Comparison of ENCODE assay signal across 7 cellular contexts in the genomic region with DNA sequence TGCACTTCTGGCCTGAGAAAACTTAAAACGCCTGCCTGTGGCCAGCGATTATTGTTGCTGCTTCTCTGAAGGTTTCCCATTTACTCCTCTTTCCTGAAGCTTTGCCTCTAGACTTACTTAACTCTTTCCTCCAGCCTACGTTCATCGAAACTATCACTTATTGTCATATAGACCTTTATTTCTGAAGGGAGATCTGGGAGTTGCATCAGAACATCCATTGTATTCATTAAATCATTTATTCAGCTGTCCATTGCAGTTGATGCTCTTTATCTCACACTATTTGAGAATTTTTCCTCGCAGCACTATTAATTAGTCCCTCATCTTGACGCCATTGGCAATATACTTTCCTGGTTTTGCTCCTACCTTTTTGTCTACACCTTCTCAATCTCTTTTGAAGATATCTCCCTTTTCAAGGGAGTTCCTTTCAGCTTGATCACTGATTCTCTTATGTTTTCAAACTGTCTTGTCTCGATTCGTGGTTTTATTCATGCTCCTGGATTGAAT. TPM values are rescaled to one million over a fixed set of nuclear protein-coding genes. Genes with fewer than 3 reads are reported as not detected.
DNase-seq lines count a peak whose midpoint lies in the region; ATAC-seq and TF ChIP-seq lines count a peak whose summit lies in the region.

No MANE protein-coding gene starts in this region.

- H3K27me3 ChIP-seq in iPS-15b (ENCODE audit: control insufficient read depth, insufficient read depth, low read length): no peaks in the 10 kb centered on the region

- no peak for TF ChIP-seq POLR2A in GM18505 (IDR thresholded peaks at IDR 0.05; ENCODE audit: borderline replicate concordance, extremely low read depth, insufficient read depth, insufficient read length)

- H3K4me1 Mint-ChIP-seq in activated T-helper 1 cell treated with anti-CD3 and anti-CD28 coated beads, Interleukin-12 subunit alpha, Interleukin-12 subunit beta, Interleukin-2, Interleukin-4 antibody, amounts not matched to agents 30 ng/mL and 10 ng/mL and 1 ng/mL, durations not matched to agents 14 hours and 24 hours and 36 hours (ENCODE audit: low read depth): peaks cover 43% of the 10 kb centered on the region
- peaks cover 38% of the 10 kb centered on the region for H3K4me1 Mint-ChIP-seq in stimulated activated memory B cell treated with anti-CD40 and anti-IgM and Interleukin-4, amounts not matched to agents 10 μg/mL and 1 μg/mL and 100 μg/mL, for 72 hours

- H3K4me1 ChIP-seq in iPS-15b (ENCODE audit: control insufficient read depth, insufficient read depth, low read length): no peaks in the 10 kb centered on the region

- intact Hi-C loops in activated T-helper 1 cell treated with anti-CD3 and anti-CD28 coated beads, Interleukin-12 subunit alpha, Interleukin-12 subunit beta, Interleukin-2, Interleukin-4 antibody, amounts not matched to agents 30 ng/mL and 10 ng/mL and 1 ng/mL, durations not matched to agents 14 hours and 24 hours and 36 hours (cut with micrococcal nuclease): loop anchor here (1.0 to 10.0 kb wide), 10 partner anchors 48 to 793 kb away; partner anchors contain the start of genes ATP5PB, DDX20, DENND2D and KCNA3

- H3K27ac Mint-ChIP-seq in activated T-helper 1 cell treated with anti-CD3 and anti-CD28 coated beads, Interleukin-12 subunit alpha, Interleukin-12 subunit beta, Interleukin-2, Interleukin-4 antibody, amounts not matched to agents 30 ng/mL and 10 ng/mL and 1 ng/mL, durations not matched to agents 14 hours and 24 hours and 36 hours: peak overlapping the region; percentile 96
- H3K27ac Mint-ChIP-seq in stimulated activated memory B cell treated with anti-CD40 and anti-IgM and Interleukin-4, amounts not matched to agents 10 μg/mL and 1 μg/mL and 100 μg/mL, for 72 hours: peak overlapping the region; percentile 97

- no peak for DNase-seq in HFF-Myc (ENCODE audit: extremely low read depth, low read depth)
- no peak for DNase-seq in activated T-helper 1 cell treated with anti-CD3 and anti-CD28 coated beads, Interleukin-12 subunit alpha, Interleukin-12 subunit beta, Interleukin-2, Interleukin-4 antibody, amounts not matched to agents 30 ng/mL and 10 ng/mL and 1 ng/mL, durations not matched to agents 14 hours and 24 hours and 36 hours (ENCODE audit: low spot score)
- DNase-seq in HPDE6-E6E7 (ENCODE audit: extremely low spot score): no peak

- H3K36me3 Mint-ChIP-seq in activated T-helper 1 cell treated with anti-CD3 and anti-CD28 coated beads, Interleukin-12 subunit alpha, Interleukin-12 subunit beta, Interleukin-2, Interleukin-4 antibody, amounts not matched to agents 30 ng/mL and 10 ng/mL and 1 ng/mL, durations not matched to agents 14 hours and 24 hours and 36 hours (ENCODE audit: low read depth): peaks cover 32% of the 10 kb centered on the region
- H3K36me3 Mint-ChIP-seq in stimulated activated memory B cell treated with anti-CD40 and anti-IgM and Interleukin-4, amounts not matched to agents 10 μg/mL and 1 μg/mL and 100 μg/mL, for 72 hours: peaks cover 45% of the 10 kb centered on the region

- H3K9ac ChIP-seq in iPS-15b (ENCODE audit: low read depth, low read length): peak overlapping the region; percentile 77

- H3K9me3 Mint-ChIP-seq in activated T-helper 1 cell treated with anti-CD3 and anti-CD28 coated beads, Interleukin-12 subunit alpha, Interleukin-12 subunit beta, Interleukin-2, Interleukin-4 antibody, amounts not matched to agents 30 ng/mL and 10 ng/mL and 1 ng/mL, durations not matched to agents 14 hours and 24 hours and 36 hours: peaks cover 41% of the 10 kb centered on the region
- H3K9me3 Mint-ChIP-seq in stimulated activated memory B cell treated with anti-CD40 and anti-IgM and Interleukin-4, amounts not matched to agents 10 μg/mL and 1 μg/mL and 100 μg/mL, for 72 hours: peaks cover 28% of the 10 kb centered on the region

- no peaks in the 10 kb centered on the region for H3K36me3 ChIP-seq in iPS-15b (ENCODE audit: control insufficient read depth, insufficient read depth, low read length)

- H3K9me3 ChIP-seq in iPS-15b (ENCODE audit: control insufficient read depth, insufficient read depth, low read length): no peaks in the 10 kb centered on the region

- TF ChIP-seq CTCF in HFF-Myc (IDR thresholded peaks at IDR 0.05; ENCODE audit: low read depth, low read length, missing control alignments): no peak

- peak overlapping the region; percentile 89 for H3K4me3 ChIP-seq in HFF-Myc (replicated peaks; ENCODE audit: low read depth, low read length)
- H3K4me3 ChIP-seq in iPS-15b (ENCODE audit: low read depth, low read length): peak overlapping the region; percentile 75

- peaks cover 5% of the 10 kb centered on the region for H3K27me3 Mint-ChIP-seq in activated T-helper 1 cell treated with anti-CD3 and anti-CD28 coated beads, Interleukin-12 subunit alpha, Interleukin-12 subunit beta, Interleukin-2, Interleukin-4 antibody, amounts not matched to agents 30 ng/mL and 10 ng/mL and 1 ng/mL, durations not matched to agents 14 hours and 24 hours and 36 hours (ENCODE audit: insufficient read depth)
- peaks cover 22% of the 10 kb centered on the region for H3K27me3 Mint-ChIP-seq in stimulated activated memory B cell treated with anti-CD40 and anti-IgM and Interleukin-4, amounts not matched to agents 10 μg/mL and 1 μg/mL and 100 μg/mL, for 72 hours

- H3K4me3 Mint-ChIP-seq in activated T-helper 1 cell treated with anti-CD3 and anti-CD28 coated beads, Interleukin-12 subunit alpha, Interleukin-12 subunit beta, Interleukin-2, Interleukin-4 antibody, amounts not matched to agents 30 ng/mL and 10 ng/mL and 1 ng/mL, durations not matched to agents 14 hours and 24 hours and 36 hours: peak overlapping the region; percentile 90
- peak overlapping the region; percentile 92 for H3K4me3 Mint-ChIP-seq in stimulated activated memory B cell treated with anti-CD40 and anti-IgM and Interleukin-4, amounts not matched to agents 10 μg/mL and 1 μg/mL and 100 μg/mL, for 72 hours

- no peak for ATAC-seq in stimulated activated memory B cell treated with anti-CD40 and anti-IgM and Interleukin-4, amounts not matched to agents 10 μg/mL and 1 μg/mL and 100 μg/mL, for 72 hours
- ATAC-seq in GM18505 (IDR thresholded peaks at IDR 0.05; ENCODE audit: unreplicated experiment) (no peak), HG02759 (IDR thresholded peaks at IDR 0.05; ENCODE audit: unreplicated experiment) (no peak)

RNA-seq across cellular contexts. Expression of gene LRIF1, which starts 0.7 kb away (rescaled TPM):
- 13.8 and 14.8 TPM in 2 replicates for total RNA-seq in activated T-helper 1 cell treated with anti-CD3 and anti-CD28 coated beads, Interleukin-12 subunit alpha, Interleukin-12 subunit beta, Interleukin-2, Interleukin-4 antibody, amounts not matched to agents 30 ng/mL and 10 ng/mL and 1 ng/mL, durations not matched to agents 14 hours and 24 hours and 36 hours
